In genomic region chr15:44009056-44009455, GRCh38 we compare ENCODE assay signal across 16 cellular contexts.
DNase-seq lines count a peak whose midpoint lies in the region; TF ChIP-seq lines count a peak whose summit lies in the region.
"Had no signal": no experiment of that assay in that cellular context is flagged by ENCODE, and none has a peak within 500 bp of the region (broad histone marks: within the 10 kb centered on the region; RNA-seq: fewer than 3 reads in every experiment).

No MANE protein-coding gene starts in this region.

- no peaks in the 10 kb centered on the region for H3K4me1 Mint-ChIP-seq in mesothelial cell of epicardium
- H3K4me1 Mint-ChIP-seq: activated CD8-positive, alpha-beta memory T cell treated with anti-CD3 and anti-CD28 coated beads, Interleukin-2, amount 10 ng/mL, durations not matched to agents 7 days and 5 days; activated naive CD4-positive, alpha-beta T cell treated with anti-CD3 and anti-CD28 coated beads, Interleukin-2, amount 50 U/mL, for 24 hours had no signal

- H3K9me3 Mint-ChIP-seq in mesothelial cell of epicardium, result peaks cover 8% of the 10 kb centered on the region
- H3K9me3 Mint-ChIP-seq: activated naive CD4-positive, alpha-beta T cell treated with anti-CD3 and anti-CD28 coated beads, Interleukin-2, amount 50 U/mL, for 24 hours; H9 had no signal

- intact Hi-C loops in A673 (cut with micrococcal nuclease; ENCODE audit: unreplicated experiment), result no loop called here

- no peak overlapping the region for H3K27ac ChIP-seq in A673 (ENCODE audit: low read depth, low read length, poor library complexity, severe bottlenecking)
- H3K27ac ChIP-seq: psoas muscle had no signal

- H3K4me1 ChIP-seq in A673 (ENCODE audit: insufficient read depth, low read length, poor library complexity, severe bottlenecking), result no peaks in the 10 kb centered on the region
- H3K4me1 ChIP-seq: psoas muscle had no signal

- TF ChIP-seq CTCF in fibroblast of pulmonary artery (IDR thresholded peaks at IDR 0.05; ENCODE audit: low read length, missing control alignments) (no peak), mesothelial cell of epicardium (IDR thresholded peaks at IDR 0.05; ENCODE audit: unreplicated experiment) (no peak), A673 (conservative IDR thresholded peaks at IDR 0.05; ENCODE audit: low read depth, low read length) (no peak)

- H3K27me3 Mint-ChIP-seq in mesothelial cell of epicardium (ENCODE audit: low read depth), result peaks cover 10% of the 10 kb centered on the region

- no TSS peak for BruUV-seq in A673 (replicated peaks; lab: Mats Ljungman, UMichigan)

- DNase-seq in A172 (ENCODE audit: low spot score), result peak; percentile 70
- peak; percentile 77 for DNase-seq in HCEC 1CT
- DNase-seq in SK-MEL-5 (ENCODE audit: low read depth, low spot score), result peak; percentile 28
- DNase-seq in fibroblast of pulmonary artery (ENCODE audit: low read depth), result peak; percentile 56
- no peak for DNase-seq in NCI-H1694 (lab: John Stamatoyannopoulos, UW)
- DNase-seq in NCI-H345 (lab: John Stamatoyannopoulos, UW), result no peak
- DNase-seq in mesothelial cell of epicardium (ENCODE audit: low spot score in 2 of 2, unreplicated experiment in 2 of 2), result no peak
- DNase-seq in A673 (ENCODE audit: low spot score), result no peak
- DNase-seq: activated CD8-positive, alpha-beta memory T cell treated with anti-CD3 and anti-CD28 coated beads, Interleukin-2, amount 10 ng/mL, durations not matched to agents 7 days and 5 days; DMS79; H9; NCI-H1417; NCI-H748 treated with DMSO at 0.1 percent for 48 hours; psoas muscle; stimulated activated CD4-positive, alpha-beta T cell treated with anti-CD3 and anti-CD28 coated beads, Interleukin-1b, Interleukin-23, amount 100 ng/mL, for 48 hours had no signal

- CTCF ChIA-PET in A673 (lab: Charles Lee), result no interaction called here

- H3K4me3 Mint-ChIP-seq in mesothelial cell of epicardium, result no peak overlapping the region
- H3K4me3 Mint-ChIP-seq: activated CD8-positive, alpha-beta memory T cell treated with anti-CD3 and anti-CD28 coated beads, Interleukin-2, amount 10 ng/mL, durations not matched to agents 7 days and 5 days; activated naive CD4-positive, alpha-beta T cell treated with anti-CD3 and anti-CD28 coated beads, Interleukin-2, amount 50 U/mL, for 24 hours; H9 had no signal

- no peaks in the 10 kb centered on the region for H3K36me3 Mint-ChIP-seq in mesothelial cell of epicardium
- H3K36me3 Mint-ChIP-seq: activated CD8-positive, alpha-beta memory T cell treated with anti-CD3 and anti-CD28 coated beads, Interleukin-2, amount 10 ng/mL, durations not matched to agents 7 days and 5 days; activated naive CD4-positive, alpha-beta T cell treated with anti-CD3 and anti-CD28 coated beads, Interleukin-2, amount 50 U/mL, for 24 hours had no signal

- H3K27ac Mint-ChIP-seq in mesothelial cell of epicardium, result no peak overlapping the region
- H3K27ac Mint-ChIP-seq: activated CD8-positive, alpha-beta memory T cell treated with anti-CD3 and anti-CD28 coated beads, Interleukin-2, amount 10 ng/mL, durations not matched to agents 7 days and 5 days; activated naive CD4-positive, alpha-beta T cell treated with anti-CD3 and anti-CD28 coated beads, Interleukin-2, amount 50 U/mL, for 24 hours had no signal

- H3K9me3 ChIP-seq in A673 (ENCODE audit: low read depth, low read length, poor library complexity, severe bottlenecking), result no peaks in the 10 kb centered on the region
- H3K9me3 ChIP-seq: psoas muscle had no signal

- no peaks in the 10 kb centered on the region for H3K36me3 ChIP-seq in A673 (ENCODE audit: insufficient read depth, low read length, poor library complexity, severe bottlenecking)

- H3K4me3 ChIP-seq in fibroblast of pulmonary artery (replicated peaks; ENCODE audit: low read depth, low read length), result no peak overlapping the region
- H3K4me3 ChIP-seq in A673 (ENCODE audit: low read depth, low read length, poor library complexity, severe bottlenecking), result no peak overlapping the region
- H3K4me3 ChIP-seq: psoas muscle had no signal

- in situ Hi-C loops in SK-MEL-5 (cut with HindIII; ENCODE audit: low pct_unique_long_range_greater_than_20kb, low sequenced_read_pairs), result no loop called here

- POLR2A ChIA-PET in A673 (lab: Charles Lee; ENCODE audit: low non-redundant PET), result no interaction called here

- H3K27me3 ChIP-seq in A673 (replicated peaks; ENCODE audit: insufficient read depth, low read depth, low read length, poor library complexity), result no peaks in the 10 kb centered on the region

Comparison
In these comparisons a context has a peak if more than half of its experiments do, and no peak if none do; other contexts are left out.
1. DNase-seq: peak in A172 (single experiment), HCEC 1CT (single experiment), SK-MEL-5 (single experiment) and fibroblast of pulmonary artery (single experiment); none in NCI-H1694 (single experiment), NCI-H345 (single experiment), mesothelial cell of epicardium (0 of 2) and A673 (single experiment).